Comparison of ENCODE assay signal across 8 cellular contexts in the genomic region with DNA sequence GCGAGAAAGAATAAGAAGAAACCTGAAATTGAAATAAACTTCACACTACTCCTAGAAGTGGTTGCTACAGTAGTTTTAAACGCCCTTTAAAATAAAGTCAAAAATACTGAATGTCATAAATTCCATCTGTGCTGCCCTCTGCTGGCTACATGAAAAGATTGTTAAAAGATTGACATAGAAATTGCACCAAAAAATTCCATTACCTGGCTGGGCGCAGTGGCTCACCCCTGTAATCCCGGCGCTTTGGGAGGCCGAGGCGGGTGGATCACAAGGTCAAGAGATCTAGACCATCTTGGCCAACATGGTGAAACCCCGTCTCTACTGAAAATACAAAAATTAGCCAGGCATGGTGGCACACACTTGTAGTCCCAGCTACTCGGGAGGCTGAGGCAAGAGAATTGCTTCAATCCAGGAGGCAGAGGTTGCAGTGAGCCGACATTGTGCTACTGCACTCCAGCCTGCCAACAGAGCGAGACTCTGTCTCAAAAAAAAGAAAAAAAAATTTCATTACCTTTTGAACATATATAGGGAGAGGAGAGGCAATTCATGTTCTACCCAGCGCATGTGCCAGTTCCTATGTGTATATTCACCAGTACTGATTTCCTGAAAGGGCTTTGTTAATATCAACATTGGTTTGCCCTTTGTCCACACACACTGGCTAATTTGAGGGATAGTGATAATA. TPM values are rescaled to one million over a fixed set of nuclear protein-coding genes. Genes with fewer than 3 reads are reported as not detected.
DNase-seq lines count a peak whose midpoint lies in the region; ATAC-seq, FAIRE-seq and TF ChIP-seq lines count a peak whose summit lies in the region.

No MANE protein-coding gene starts in this region.

- H3K27ac Mint-ChIP-seq in memory B cell: peak overlapping the region; percentile 86

- peaks cover 5% of the 10 kb centered on the region for H3K36me3 Mint-ChIP-seq in memory B cell

- H3K27me3 ChIP-seq in bronchial epithelial cell (ENCODE audit: control insufficient read depth, insufficient read depth, low read length): no peaks in the 10 kb centered on the region

- peaks cover 58% of the 10 kb centered on the region for H3K4me1 Mint-ChIP-seq in memory B cell

- no peaks in the 10 kb centered on the region for H3K36me3 ChIP-seq in bronchial epithelial cell (ENCODE audit: control insufficient read depth, insufficient read depth, low read length)

- ATAC-seq in memory B cell (ENCODE audit: low read depth) (no peak), GM18505 (IDR thresholded peaks at IDR 0.05; ENCODE audit: unreplicated experiment) (no peak)

- peak overlapping the region; percentile 46 for H3K4me3 Mint-ChIP-seq in memory B cell

- TF ChIP-seq CTCF in bronchial epithelial cell (IDR thresholded peaks at IDR 0.05; ENCODE audit: insufficient read depth, low read length, severe bottlenecking): peak; percentile 30

- TF ChIP-seq POLR2A in GM18505 (IDR thresholded peaks at IDR 0.05; ENCODE audit: borderline replicate concordance, extremely low read depth, insufficient read depth, insufficient read length): no peak

- no peak overlapping the region for H3K4me3 ChIP-seq in bronchial epithelial cell (ENCODE audit: low read depth, low read length)

- DNase-seq in A172 (ENCODE audit: low spot score): peak; percentile 40
- DNase-seq in ELR (ENCODE audit: low read depth): peak; percentile 66
- DNase-seq in SK-N-DZ (ENCODE audit: low spot score): peak; percentile 36
- DNase-seq in bronchial epithelial cell (ENCODE audit: low read depth): no peak
- peak in 1 of 2 donors; percentile 48 for DNase-seq in memory B cell (ENCODE audit: low spot score in 2 of 2)
- DNase-seq in DMS79 treated with DMSO at 0.1 percent for 48 hours (lab: John Stamatoyannopoulos, UW): no peak
- DNase-seq in NK-92 (lab: John Stamatoyannopoulos, UW; ENCODE audit: unreplicated experiment): no peak

- no peaks in the 10 kb centered on the region for H3K27me3 Mint-ChIP-seq in memory B cell

- FAIRE-seq in bronchial epithelial cell (lab: Jason Lieb, UNC): no peak

- H3K9me3 Mint-ChIP-seq in memory B cell: no peaks in the 10 kb centered on the region

RNA-seq across cellular contexts. Expression of a gene that starts 36.5 kb away (rescaled TPM):
- 25.5 and 43.3 TPM in 2 replicates for total RNA-seq in A172 (2014; rRNA removed; shearing (Covaris generic))
- 36.9 and 43.2 TPM in 2 replicates for polyA plus RNA-seq in SK-N-DZ (2014; cell fraction: cytosol; rRNA removed)
- 62.1 and 102 TPM in 2 replicates for polyA plus RNA-seq in SK-N-DZ (2014; cell fraction: nucleus; rRNA removed)
- 35.5 and 44.8 TPM in 2 replicates for total RNA-seq in bronchial epithelial cell

Comparison
In these comparisons a context has a peak if more than half of its experiments do, and no peak if none do; other contexts are left out.
1. DNase-seq: peak in A172 (single experiment), ELR (single experiment) and SK-N-DZ (single experiment); none in bronchial epithelial cell (single experiment), DMS79 treated with DMSO at 0.1 percent for 48 hours (single experiment) and NK-92 (single experiment).